In genomic region chr6:2245954-2246863, GRCh38 we compare ENCODE assay signal across 1 cellular context.
TF ChIP-seq lines count a peak whose summit lies in the region.

No MANE protein-coding gene starts in this region.

TF ChIP-seq in HepG2, 621 proteins besides CTCF, POLR2A, EP300 and RAD21 (continued from another document and continues in another):
- no peak for TF ChIP-seq FIP1L1 (IDR thresholded peaks at IDR 0.05; ENCODE audit: borderline replicate concordance, insufficient read depth, low read depth, low read length)
- no peak for TF ChIP-seq RARG (CRISPR knock-in tag; IDR thresholded peaks at IDR 0.05; ENCODE audit: low read depth)
- TF ChIP-seq IRF2 (CRISPR knock-in tag; IDR thresholded peaks at IDR 0.05) = peak; percentile 81
- no peak for TF ChIP-seq ELK4 (CRISPR knock-in tag; IDR thresholded peaks at IDR 0.05; ENCODE audit: borderline replicate concordance)
- no peak for TF ChIP-seq ZNF549 (CRISPR knock-in tag; IDR thresholded peaks at IDR 0.05)
- TF ChIP-seq ZNF263 (CRISPR knock-in tag; IDR thresholded peaks at IDR 0.05) = peak; percentile 34; the same call in 1 of the 2 replicates
- peak; percentile 84 for TF ChIP-seq STAT6 (CRISPR knock-in tag; IDR thresholded peaks at IDR 0.05; ENCODE audit: borderline replicate concordance)
- TF ChIP-seq ZMAT5 (CRISPR knock-in tag; IDR thresholded peaks at IDR 0.05; ENCODE audit: borderline replicate concordance, low read depth) = no peak
- TF ChIP-seq ZNF672 (CRISPR knock-in tag; IDR thresholded peaks at IDR 0.05) = no peak
- TF ChIP-seq ZNF773 (CRISPR knock-in tag; IDR thresholded peaks at IDR 0.05; ENCODE audit: borderline replicate concordance) = 0 out of 2 replicates have a peak, but pooled peaks have one; percentile 72
- TF ChIP-seq ZNF234 (CRISPR knock-in tag; conservative IDR thresholded peaks at IDR 0.05) = peak; percentile 88; the same call in 1 of the 2 replicates
- peak; percentile 47; the same call in 1 of the 2 replicates for TF ChIP-seq ZNF788 (CRISPR knock-in tag; IDR thresholded peaks at IDR 0.05; ENCODE audit: borderline replicate concordance)
- TF ChIP-seq ZSCAN25 (CRISPR knock-in tag; IDR thresholded peaks at IDR 0.05) = peak; percentile 53
- no peak for TF ChIP-seq ZNF17 (CRISPR knock-in tag; IDR thresholded peaks at IDR 0.05)
- no peak; the same call in none of the 2 replicates for TF ChIP-seq BCL6 (CRISPR knock-in tag; IDR thresholded peaks at IDR 0.05)
- TF ChIP-seq NCOA1 (CRISPR knock-in tag; IDR thresholded peaks at IDR 0.05) = 0 out of 2 replicates have a peak, but pooled peaks have one; percentile 70
- 0 out of 2 replicates have a peak, but pooled peaks have one; percentile 53 for TF ChIP-seq ZC3H4 (CRISPR knock-in tag; IDR thresholded peaks at IDR 0.05; ENCODE audit: borderline replicate concordance)
- TF ChIP-seq ZNF138 (CRISPR knock-in tag; IDR thresholded peaks at IDR 0.05; ENCODE audit: low read depth) = no peak
- no peak for TF ChIP-seq HINFP (CRISPR knock-in tag; IDR thresholded peaks at IDR 0.05; ENCODE audit: low read depth)
- peak; percentile 88 for TF ChIP-seq HNF1B (CRISPR knock-in tag; IDR thresholded peaks at IDR 0.05)
- no peak for TF ChIP-seq ZNF354B (CRISPR knock-in tag; IDR thresholded peaks at IDR 0.05)
- TF ChIP-seq ZNF160 (CRISPR knock-in tag; IDR thresholded peaks at IDR 0.05) = no peak
- TF ChIP-seq ZNF782 (CRISPR knock-in tag; IDR thresholded peaks at IDR 0.05; ENCODE audit: borderline replicate concordance) = no peak; the same call in 1 of the 2 replicates
- TF ChIP-seq ZNF75D (CRISPR knock-in tag; IDR thresholded peaks at IDR 0.05; ENCODE audit: borderline replicate concordance) = no peak
- TF ChIP-seq ZNF264 (CRISPR knock-in tag; IDR thresholded peaks at IDR 0.05) = peak; percentile 68
- no peak for TF ChIP-seq RFX3 (CRISPR knock-in tag; IDR thresholded peaks at IDR 0.05)
- TF ChIP-seq ZNF180 (CRISPR knock-in tag; IDR thresholded peaks at IDR 0.05; ENCODE audit: borderline replicate concordance, low read depth) = no peak
- TF ChIP-seq ZNF282 (IDR thresholded peaks at IDR 0.05; ENCODE audit: partially characterized antibody) = no peak
- TF ChIP-seq E2F2 (CRISPR knock-in tag; IDR thresholded peaks at IDR 0.05; ENCODE audit: borderline replicate concordance) = no peak
- no peak for TF ChIP-seq ZSCAN30 (CRISPR knock-in tag; IDR thresholded peaks at IDR 0.05)
- TF ChIP-seq TRAFD1 (CRISPR knock-in tag; IDR thresholded peaks at IDR 0.05; ENCODE audit: borderline replicate concordance) = no peak
- TF ChIP-seq SMAD9 (CRISPR knock-in tag; IDR thresholded peaks at IDR 0.05) = 0 out of 2 replicates have a peak, but pooled peaks have one; percentile 61
- no peak for TF ChIP-seq ZNF740 (CRISPR knock-in tag; IDR thresholded peaks at IDR 0.05)
- TF ChIP-seq DRAP1 (CRISPR knock-in tag; IDR thresholded peaks at IDR 0.05) = peak; percentile 28; the same call in 1 of the 2 replicates
- no peak for TF ChIP-seq TERF1 (CRISPR knock-in tag; IDR thresholded peaks at IDR 0.05)
- TF ChIP-seq NFE2L1 (CRISPR knock-in tag; IDR thresholded peaks at IDR 0.05; ENCODE audit: borderline replicate concordance) = no peak
- no peak; the same call in 1 of the 2 replicates for TF ChIP-seq PHF8 (CRISPR knock-in tag; IDR thresholded peaks at IDR 0.05)
- peak; percentile 3; the same call in 1 of the 2 replicates for TF ChIP-seq GABPA (IDR thresholded peaks at IDR 0.05; ENCODE audit: low read depth, low read length)
- peak; percentile 76 for TF ChIP-seq GABPA (CRISPR knock-in tag; IDR thresholded peaks at IDR 0.05; ENCODE audit: low read depth)
- TF ChIP-seq MAFK (conservative IDR thresholded peaks at IDR 0.05 in 1 of 2, IDR thresholded peaks at IDR 0.05 in 1 of 2; ENCODE audit: low read length in 2 of 2) = no peak
- TF ChIP-seq ZNF318 (CRISPR knock-in tag; IDR thresholded peaks at IDR 0.05) = no peak
